Comparison of ENCODE assay signal across 8 cellular contexts in the genomic region with DNA sequence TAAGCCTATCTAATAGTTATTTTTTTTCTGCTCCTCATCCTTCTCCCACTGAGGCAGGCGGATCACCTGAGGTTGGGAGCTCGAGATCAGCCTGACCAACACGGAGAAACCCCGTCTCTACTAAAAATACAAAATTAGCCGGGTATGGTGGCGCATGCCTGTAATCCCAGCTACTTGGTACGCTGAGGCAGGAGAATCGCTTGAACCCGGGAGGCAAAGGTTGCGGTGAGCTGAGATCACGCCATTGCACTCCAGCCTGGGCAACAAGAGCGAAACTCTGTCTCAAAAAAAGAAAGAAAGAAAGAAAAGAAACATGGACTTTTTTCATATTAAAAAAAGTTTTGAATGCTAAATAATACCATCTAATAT. TPM values are rescaled to one million over a fixed set of nuclear protein-coding genes. Genes with fewer than 3 reads are reported as not detected.
DNase-seq lines count a peak whose midpoint lies in the region; ATAC-seq, FAIRE-seq and TF ChIP-seq lines count a peak whose summit lies in the region.
"Not testable (repeated sequence)": the region's sequence is repeated elsewhere in the genome, so short reads cannot be mapped to it uniquely, and the experiment has no call there.

No MANE protein-coding gene starts in this region.

- not testable (repeated sequence) for H3F3A ChIP-seq in PC-9 (ENCODE audit: insufficient read depth, low read depth)

- H2AFZ ChIP-seq in PC-9 = not testable (repeated sequence)
- H2AFZ ChIP-seq in K562 (ENCODE audit: low read depth, low read length) (peak overlapping the region; percentile 92), parathyroid adenoma (peak overlapping the region; percentile 56)

- peaks cover 30 to 66% (median 57%) of the 10 kb centered on the region in 10 experiments for H3K4me1 ChIP-seq in BLaER1 treated with 17β-estradiol and CSF1 and Interleukin-3, amounts not matched to agents 10 nM and 100 nM
- H3K4me1 ChIP-seq in HUES64 (ENCODE audit: insufficient read depth, low read length) (peaks cover 34% of the 10 kb centered on the region), PC-9 (replicated peaks; ENCODE audit: insufficient read depth) (peaks cover 27% of the 10 kb centered on the region), K562 (replicated peaks in 1 of 2; ENCODE audit: control insufficient read depth in 2 of 2, insufficient read depth in 2 of 2, low read length in 2 of 2) (peaks cover 22 to 32% of the 10 kb centered on the region in 2 experiments)
- not testable (repeated sequence) for H3K4me1 ChIP-seq in parathyroid adenoma

- H3K9me3 Mint-ChIP-seq in activated CD4-positive, alpha-beta T cell treated with anti-CD3 and anti-CD28 coated beads, Interleukin-2, amount 10 ng/mL, durations not matched to agents 7 days and 5 days; activated T-helper 2 cell treated with anti-CD3 and anti-CD28 coated beads, Interferon-gamma antibody, Interleukin-2, Interleukin-4, amounts not matched to agents 10 μg/mL and 5 μg/mL and 100 μg/mL, durations not matched to agents 14 hours and 24 hours and 36 hours: not testable (repeated sequence)

- ATAC-seq in K562 = not testable (repeated sequence)

- H3K27me3 Mint-ChIP-seq in activated CD4-positive, alpha-beta T cell treated with anti-CD3 and anti-CD28 coated beads, Interleukin-2, amount 10 ng/mL, durations not matched to agents 7 days and 5 days; activated T-helper 2 cell treated with anti-CD3 and anti-CD28 coated beads, Interferon-gamma antibody, Interleukin-2, Interleukin-4, amounts not matched to agents 10 μg/mL and 5 μg/mL and 100 μg/mL, durations not matched to agents 14 hours and 24 hours and 36 hours (ENCODE audit: low read depth): not testable (repeated sequence)

- H3K4me3 ChIP-seq in BLaER1 treated with 17β-estradiol and CSF1 and Interleukin-3, amounts not matched to agents 10 nM and 100 nM = peak overlapping the region in 9 of 10 experiments; percentile 41 to 57 (median 49); a peak in 16 of 20 replicates
- H3K4me3 ChIP-seq in GM08714 (ENCODE audit: low read length) = peak overlapping the region; percentile 57
- H3K4me3 ChIP-seq in HUES64 (ENCODE audit: low read length) = peak overlapping the region; percentile 34; the same call in 1 of the 2 replicates
- not testable (repeated sequence) for H3K4me3 ChIP-seq in PC-9; parathyroid adenoma (ENCODE audit: low read depth, low read length)
- peak overlapping the region; percentile 34; the same call in 1 of the 2 replicates for H3K4me3 ChIP-seq in K562

- not testable (repeated sequence) for TF ChIP-seq CTCF in PC-9 (conservative IDR thresholded peaks at IDR 0.05); K562 (IDR thresholded peaks at IDR 0.05 in 2 of 3, conservative IDR thresholded peaks at IDR 0.05 in 1 of 3; ENCODE audit: insufficient read depth in 2 of 3, low read depth in 1 of 3, low read length in 3 of 3); parathyroid adenoma (IDR thresholded peaks at IDR 0.05)

- H3K9ac ChIP-seq in BLaER1 treated with 17β-estradiol and CSF1 and Interleukin-3, amounts not matched to agents 10 nM and 100 nM = peak overlapping the region in 9 of 11 experiments; percentile 31 to 68 (median 50); a peak in 17 of 22 replicates
- H3K9ac ChIP-seq in HUES64 (ENCODE audit: low read depth, low read length); K562 (ENCODE audit: insufficient read depth in 1 of 2, low read depth in 2 of 2, low read length in 2 of 2); parathyroid adenoma: not testable (repeated sequence)

- H3K27ac Mint-ChIP-seq in activated CD4-positive, alpha-beta T cell treated with anti-CD3 and anti-CD28 coated beads, Interleukin-2, amount 10 ng/mL, durations not matched to agents 7 days and 5 days = peak overlapping the region; percentile 91
- peak overlapping the region; percentile 98 for H3K27ac Mint-ChIP-seq in activated T-helper 2 cell treated with anti-CD3 and anti-CD28 coated beads, Interferon-gamma antibody, Interleukin-2, Interleukin-4, amounts not matched to agents 10 μg/mL and 5 μg/mL and 100 μg/mL, durations not matched to agents 14 hours and 24 hours and 36 hours

- not testable (repeated sequence) for FAIRE-seq in K562 (lab: Jason Lieb, UNC)

- POLR2A ChIA-PET in PC-9 (lab: Charles Lee; ENCODE audit: unreplicated experiment); activated CD4-positive, alpha-beta T cell treated with anti-CD3 and anti-CD28 coated beads, Interleukin-2, amount 10 ng/mL, durations not matched to agents 7 days and 5 days (lab: Charles Lee): not testable (repeated sequence)
- POLR2A ChIA-PET in K562 (lab: Yijun Ruan, JAX) = interaction anchor here (0.7 kb wide), 1 partner anchor 11 kb away, joined by 3 read pairs; no protein-coding TSS in a partner anchor

- H3K27me3 ChIP-seq in BLaER1 treated with 17β-estradiol and CSF1 and Interleukin-3, amounts not matched to agents 10 nM and 100 nM; HUES64 (ENCODE audit: insufficient read depth, low read length); PC-9 (ENCODE audit: insufficient read depth, low read depth); K562 (ENCODE audit: control insufficient read depth in 2 of 2, insufficient read depth in 2 of 2, low read length in 2 of 2); parathyroid adenoma (ENCODE audit: control insufficient read depth, insufficient read depth, low read length): not testable (repeated sequence)

- in situ Hi-C loops in K562 (cut with MboI) = not testable (repeated sequence)

- TF ChIP-seq EP300 in K562 (IDR thresholded peaks at IDR 0.05; ENCODE audit: low read length) = not testable (repeated sequence)

- TF ChIP-seq POLR2A in K562 (conservative IDR thresholded peaks at IDR 0.05) = not testable (repeated sequence)

- not testable (repeated sequence) for H3K9me2 ChIP-seq in PC-9 (ENCODE audit: insufficient read depth)

- H3K36me3 ChIP-seq in BLaER1 treated with 17β-estradiol and CSF1 and Interleukin-3, amounts not matched to agents 10 nM and 100 nM; HUES64 (ENCODE audit: insufficient read depth, low read length); PC-9 (ENCODE audit: low read depth); K562 (ENCODE audit: control insufficient read depth, insufficient read depth, low read length); parathyroid adenoma (ENCODE audit: control insufficient read depth, insufficient read depth, low read length): not testable (repeated sequence)

- peak overlapping the region; percentile 61 to 87 (median 72) for H3K4me2 ChIP-seq in BLaER1 treated with 17β-estradiol and CSF1 and Interleukin-3, amounts not matched to agents 10 nM and 100 nM
- 0 out of 2 replicates have a peak overlapping the region, but pooled peaks have one; percentile 67 for H3K4me2 ChIP-seq in PC-9
- H3K4me2 ChIP-seq in K562 (ENCODE audit: insufficient read depth, low read length) = peak overlapping the region; percentile 88; the same call in 1 of the 2 replicates
- not testable (repeated sequence) for H3K4me2 ChIP-seq in parathyroid adenoma (ENCODE audit: low read length)

- 89% methylated on average over 11 of the region's 12 CpGs for whole genome bisulfite sequencing in HUES64
- WGBS in K562 (ENCODE audit: insufficient coverage, low coverage, missing lambda C conversion rate) = 58% methylated on average over 12 of the region's 12 CpGs

- H3K79me2 ChIP-seq in PC-9 (ENCODE audit: low read depth); K562 (ENCODE audit: control insufficient read depth, insufficient read depth, low read length); parathyroid adenoma: not testable (repeated sequence)

- TF ChIP-seq RAD21 in K562 (CRISPR knock-in tag; conservative IDR thresholded peaks at IDR 0.05 in 1 of 2, IDR thresholded peaks at IDR 0.05 in 1 of 2) = not testable (repeated sequence)

- H3K36me3 Mint-ChIP-seq in activated CD4-positive, alpha-beta T cell treated with anti-CD3 and anti-CD28 coated beads, Interleukin-2, amount 10 ng/mL, durations not matched to agents 7 days and 5 days (ENCODE audit: low read depth) = not testable (repeated sequence)
- H3K36me3 Mint-ChIP-seq in activated T-helper 2 cell treated with anti-CD3 and anti-CD28 coated beads, Interferon-gamma antibody, Interleukin-2, Interleukin-4, amounts not matched to agents 10 μg/mL and 5 μg/mL and 100 μg/mL, durations not matched to agents 14 hours and 24 hours and 36 hours (ENCODE audit: low read depth) = peaks cover 16% of the 10 kb centered on the region

- BruUV-seq in PC-9 (replicated peaks; lab: Mats Ljungman, UMichigan); K562 (replicated peaks; lab: Mats Ljungman, UMichigan): not testable (repeated sequence)

- CTCF ChIA-PET in PC-9 (lab: Charles Lee) = interaction anchor here (0.6 kb wide), 2 partner anchors 175 to 191 kb away, joined by 8 to 9 read pairs; no protein-coding TSS in a partner anchor
- CTCF ChIA-PET in activated CD4-positive, alpha-beta T cell treated with anti-CD3 and anti-CD28 coated beads, Interleukin-2, amount 10 ng/mL, durations not matched to agents 7 days and 5 days (lab: Charles Lee) = interaction anchor here (0.6 kb wide), 1 partner anchor 55 kb away, joined by 3 read pairs; no protein-coding TSS in a partner anchor
- CTCF ChIA-PET in K562 (lab: Yijun Ruan, JAX; ENCODE audit: low intra/inter-chr PET ratio) = not testable (repeated sequence)

- H3K4me3 Mint-ChIP-seq in activated CD4-positive, alpha-beta T cell treated with anti-CD3 and anti-CD28 coated beads, Interleukin-2, amount 10 ng/mL, durations not matched to agents 7 days and 5 days = peak overlapping the region; percentile 77
- H3K4me3 Mint-ChIP-seq in activated T-helper 2 cell treated with anti-CD3 and anti-CD28 coated beads, Interferon-gamma antibody, Interleukin-2, Interleukin-4, amounts not matched to agents 10 μg/mL and 5 μg/mL and 100 μg/mL, durations not matched to agents 14 hours and 24 hours and 36 hours (ENCODE audit: low read depth) = peak overlapping the region; percentile 92

- H3K9me3 ChIP-seq in BLaER1 treated with 17β-estradiol and CSF1 and Interleukin-3, amounts not matched to agents 10 nM and 100 nM (replicated peaks in 1 of 11); HUES64 (ENCODE audit: insufficient read depth, low read depth, low read length); PC-9 (ENCODE audit: insufficient read depth, low read depth); K562 (replicated peaks; ENCODE audit: control insufficient read depth, insufficient read depth, low read depth, low read length); parathyroid adenoma (ENCODE audit: control insufficient read depth, low read length): not testable (repeated sequence)

- H3K4me1 Mint-ChIP-seq in activated CD4-positive, alpha-beta T cell treated with anti-CD3 and anti-CD28 coated beads, Interleukin-2, amount 10 ng/mL, durations not matched to agents 7 days and 5 days = peaks cover 47% of the 10 kb centered on the region
- H3K4me1 Mint-ChIP-seq in activated T-helper 2 cell treated with anti-CD3 and anti-CD28 coated beads, Interferon-gamma antibody, Interleukin-2, Interleukin-4, amounts not matched to agents 10 μg/mL and 5 μg/mL and 100 μg/mL, durations not matched to agents 14 hours and 24 hours and 36 hours (ENCODE audit: low read depth) = peaks cover 43% of the 10 kb centered on the region

- H3K9me1 ChIP-seq in K562 (ENCODE audit: control insufficient read depth, insufficient read depth, low read length) = not testable (repeated sequence)

- H3K27ac ChIP-seq in BLaER1 treated with 17β-estradiol and CSF1 and Interleukin-3, amounts not matched to agents 10 nM and 100 nM = peak overlapping the region in 9 of 11 experiments; percentile 35 to 64 (median 48); a peak in 18 of 22 replicates
- not testable (repeated sequence) for H3K27ac ChIP-seq in HUES64 (ENCODE audit: low read depth, low read length); PC-9; parathyroid adenoma
- H3K27ac ChIP-seq in K562 (ENCODE audit: extremely low read depth, low read depth, low read length) = peak overlapping the region; percentile 75; the same call in 1 of the 3 replicates

- intact Hi-C loops in PC-9 (cut with micrococcal nuclease; ENCODE audit: unreplicated experiment) = not testable (repeated sequence)
- intact Hi-C loops in activated T-helper 2 cell treated with anti-CD3 and anti-CD28 coated beads, Interferon-gamma antibody, Interleukin-2, Interleukin-4, amounts not matched to agents 10 μg/mL and 5 μg/mL and 100 μg/mL, durations not matched to agents 14 hours and 24 hours and 36 hours (cut with micrococcal nuclease) = loop anchor here (5.0 kb wide), 1 partner anchor 44 kb away; no protein-coding TSS in a partner anchor
- intact Hi-C loops in K562 (cut with micrococcal nuclease) = loop anchor here (10.0 kb wide), 1 partner anchor 196 kb away; a partner anchor contains a TSS

- not testable (repeated sequence) for DNase-seq in PC-9; activated CD4-positive, alpha-beta T cell treated with anti-CD3 and anti-CD28 coated beads, Interleukin-2, amount 10 ng/mL, durations not matched to agents 7 days and 5 days; activated T-helper 2 cell treated with anti-CD3 and anti-CD28 coated beads, Interferon-gamma antibody, Interleukin-2, Interleukin-4, amounts not matched to agents 10 μg/mL and 5 μg/mL and 100 μg/mL, durations not matched to agents 14 hours and 24 hours and 36 hours (ENCODE audit: low spot score); K562 (ENCODE audit: extremely low read depth in 1 of 4, low spot score in 3 of 4)

- not testable (repeated sequence) for H4K20me1 ChIP-seq in BLaER1 treated with 17β-estradiol and CSF1 and Interleukin-3, amounts not matched to agents 10 nM and 100 nM; PC-9 (ENCODE audit: insufficient read depth); K562 (replicated peaks; ENCODE audit: control insufficient read depth, insufficient read depth, low read length)

RNA-seq across cellular contexts. Expression of a gene that starts 6.4 kb away (rescaled TPM):
- polyA plus RNA-seq in HUES64 (2013, experiment 1 of 2) = 196 TPM
- polyA plus RNA-seq in HUES64 (2013, experiment 2 of 2) = 179 TPM
- total RNA-seq in PC-9 (2021) (364 and 374 TPM in 2 replicates), K562 (2014; rRNA removed) (90.0 and 141 TPM in 2 replicates), K562 (2014; rRNA removed; fragmentation: Illumina TruSeq; extraction: Trizol) (112 and 113 TPM in 2 replicates), K562 (2015; rRNA removed; fragmentation: Illumina TruSeq; extraction: Trizol) (96.8 and 103 TPM in 2 replicates), K562 (2021) (161 and 162 TPM in 2 replicates)
- 100 to 1,000 TPM; 162 to 163 TPM for total RNA-seq in activated CD4-positive, alpha-beta T cell treated with anti-CD3 and anti-CD28 coated beads, Interleukin-2, amount 10 ng/mL, durations not matched to agents 7 days and 5 days
- total RNA-seq in activated T-helper 2 cell treated with anti-CD3 and anti-CD28 coated beads, Interferon-gamma antibody, Interleukin-2, Interleukin-4, amounts not matched to agents 10 μg/mL and 5 μg/mL and 100 μg/mL, durations not matched to agents 14 hours and 24 hours and 36 hours = 186 and 188 TPM in 2 replicates
- 354 and 727 TPM in 2 replicates for total RNA-seq in K562 (2011; cell fraction: chromatin; rRNA removed; ENCODE audit: low replicate concordance)
- 159 and 162 TPM in 2 replicates for total RNA-seq in K562 (2011; cell fraction: nucleolus; rRNA removed)
- 250 and 342 TPM in 2 replicates for total RNA-seq in K562 (2011; cell fraction: nucleoplasm; rRNA removed)
- polyA plus RNA-seq in K562 (2011; rRNA removed) (65.7 and 70.5 TPM in 2 replicates), K562 (2014; fragmentation: Illumina TruSeq; extraction: Trizol) (112 and 138 TPM in 2 replicates), K562 (2014; fragmentation: Nextera tagmentation; extraction: Ambion mirVana) (10 to 100 TPM in 1 of 2 experiments, 1 to 10 TPM in 1; 8.4 to 12.6 TPM), K562 (2014; rRNA removed) (79.2 and 80.5 TPM in 2 replicates)
- 23.9 and 71.9 TPM in 2 replicates for polyA plus RNA-seq in K562 (2011; cell fraction: cytosol; rRNA removed)
- polyA plus RNA-seq in K562 (2011; cell fraction: nucleus; rRNA removed) = 147 and 175 TPM in 2 replicates
- polyA plus RNA-seq in K562 (2012) = 83.7 and 98.2 TPM in 2 replicates
- polyA minus RNA-seq in K562 (2011; rRNA and poly(A)+ RNA removed) = 52.0 and 61.9 TPM in 2 replicates
- 42.7 and 48.1 TPM in 2 replicates for polyA minus RNA-seq in K562 (2011; cell fraction: cytosol; rRNA and poly(A)+ RNA removed)
- 73.9 and 81.9 TPM in 2 replicates for polyA minus RNA-seq in K562 (2011; cell fraction: nucleus; rRNA and poly(A)+ RNA removed)
